ENCODE assay signal across 24 cellular contexts in the genomic region with DNA sequence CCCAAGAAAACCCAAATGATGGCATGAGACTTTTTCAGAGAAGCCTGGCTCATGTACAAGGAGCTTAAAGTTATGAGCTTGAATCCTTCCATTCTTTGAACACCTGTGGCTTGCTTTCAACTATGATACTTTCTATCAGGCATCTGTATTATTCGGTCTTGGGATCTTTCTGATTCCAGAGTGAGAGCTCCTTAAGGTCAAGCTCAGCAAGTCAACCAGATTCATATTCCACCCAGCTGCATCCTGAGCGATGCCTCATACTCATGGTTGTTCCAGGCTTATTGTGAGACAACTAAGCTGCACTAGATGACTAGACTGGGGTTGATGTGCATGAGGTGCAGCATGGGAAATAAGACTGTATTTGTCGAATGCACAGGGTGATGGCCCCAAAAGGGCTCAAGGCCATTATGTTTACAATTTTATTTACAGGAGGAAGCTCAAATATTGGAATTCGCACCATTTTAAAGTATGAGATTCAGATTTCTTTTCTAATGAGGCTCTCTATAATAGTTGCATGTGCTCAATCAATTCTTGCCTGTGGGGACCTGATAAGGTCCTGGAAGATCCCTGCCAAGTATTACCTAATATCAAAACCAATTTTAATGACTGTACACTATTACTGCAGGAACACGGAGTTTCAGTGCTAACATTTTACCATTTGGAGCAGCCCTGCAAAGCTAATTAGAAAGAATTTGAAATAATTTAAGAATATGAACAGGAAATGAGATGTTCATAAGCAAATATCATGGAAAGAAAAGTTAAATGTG.
A peak's percentile ranks its signal among the peaks of the same experiment; 100 is the strongest.
DNase-seq lines count a peak whose midpoint lies in the region; ATAC-seq, FAIRE-seq and TF ChIP-seq lines count a peak whose summit lies in the region.
"Had no signal": no experiment of that assay in that cellular context is flagged by ENCODE, and none has a peak within 500 bp of the region (broad histone marks: within the 10 kb centered on the region; RNA-seq: fewer than 3 reads in every experiment).

No MANE protein-coding gene starts in this region.

- no peak overlapping the region for H2BK12ac ChIP-seq in trophoblast cell (ENCODE audit: low read length)

- H2AK5ac ChIP-seq in trophoblast cell (ENCODE audit: low read length), result no peak overlapping the region

- no peak overlapping the region for H4K91ac ChIP-seq in trophoblast cell (ENCODE audit: low read depth, low read length)

- H3K4me2 ChIP-seq in trophoblast cell (ENCODE audit: low read length), result no peak overlapping the region
- H3K4me2 ChIP-seq: A549; BLaER1 treated with 17β-estradiol and CSF1 and Interleukin-3, amounts not matched to agents 10 nM and 100 nM had no signal

- no peak overlapping the region for H3K27ac Mint-ChIP-seq in HFFc6
- H3K27ac Mint-ChIP-seq: CD14-positive monocyte; CD4-positive, alpha-beta T cell; CD8-positive, alpha-beta memory T cell had no signal

- H3K4me1 ChIP-seq in trophoblast cell (ENCODE audit: control insufficient read depth in 1 of 2, insufficient read depth in 2 of 2, low read length in 2 of 2), result no peaks in the 10 kb centered on the region
- H3K4me1 ChIP-seq: A549, BE2C, HAP-1 had no signal

- H3K14ac ChIP-seq in trophoblast cell (ENCODE audit: low read length), result no peak overlapping the region

- WGBS in trophoblast cell (ENCODE audit: extremely low coverage, insufficient coverage, insufficient read length), result no CpG with 5 or more reads among the region's 5 CpGs

- H3K27me3 ChIP-seq in trophoblast cell (ENCODE audit: insufficient read depth, low read length), result no peaks in the 10 kb centered on the region
- H3K27me3 ChIP-seq: BE2C; BLaER1 treated with 17β-estradiol and CSF1 and Interleukin-3, amounts not matched to agents 10 nM and 100 nM had no signal

- H3K4ac ChIP-seq in trophoblast cell (ENCODE audit: low read depth, low read length), result no peak overlapping the region

- no peaks in the 10 kb centered on the region for H3K79me2 ChIP-seq in trophoblast cell (ENCODE audit: control insufficient read depth, insufficient read depth, low read length, poor library complexity)

- no peak for TF ChIP-seq POLR2A in GM12892 (IDR thresholded peaks at IDR 0.05; ENCODE audit: low read depth, low read length)

- H3K23ac ChIP-seq in trophoblast cell (ENCODE audit: low read length), result no peak overlapping the region

- H3K18ac ChIP-seq in trophoblast cell (ENCODE audit: low read length), result no peak overlapping the region

- peaks cover 0 to 8% of the 10 kb centered on the region in 2 experiments for H3K36me3 ChIP-seq in trophoblast cell (ENCODE audit: control insufficient read depth in 1 of 2, insufficient read depth in 2 of 2, low read length in 2 of 2)
- H3K36me3 ChIP-seq: BE2C; BLaER1 treated with 17β-estradiol and CSF1 and Interleukin-3, amounts not matched to agents 10 nM and 100 nM; HAP-1 had no signal

- peaks cover 2% of the 10 kb centered on the region; the same call in 1 of the 2 replicates for H3K27me3 Mint-ChIP-seq in HFFc6 (ENCODE audit: insufficient read depth)
- H3K27me3 Mint-ChIP-seq: CD4-positive, alpha-beta T cell; CD8-positive, alpha-beta memory T cell had no signal

- H2BK5ac ChIP-seq in trophoblast cell (ENCODE audit: low read depth, low read length, poor library complexity), result no peak overlapping the region

- H3K9me3 ChIP-seq in trophoblast cell (ENCODE audit: insufficient read depth, low read depth, low read length), result no peaks in the 10 kb centered on the region
- H3K9me3 ChIP-seq: A549, BE2C, HAP-1 had no signal

- H3K9ac ChIP-seq in trophoblast cell (ENCODE audit: low read length), result no peak overlapping the region
- H3K9ac ChIP-seq: BLaER1 treated with 17β-estradiol and CSF1 and Interleukin-3, amounts not matched to agents 10 nM and 100 nM had no signal

- no peak overlapping the region for H3K4me3 Mint-ChIP-seq in HFFc6
- H3K4me3 Mint-ChIP-seq: CD14-positive monocyte; CD4-positive, alpha-beta T cell; CD8-positive, alpha-beta memory T cell had no signal

- H3K4me1 Mint-ChIP-seq in HFFc6 (ENCODE audit: low read depth), result peaks cover 10% of the 10 kb centered on the region
- H3K4me1 Mint-ChIP-seq: CD14-positive monocyte; CD8-positive, alpha-beta memory T cell had no signal

- no peaks in the 10 kb centered on the region for H3K79me1 ChIP-seq in trophoblast cell (ENCODE audit: low read length)

- DNase-seq in GM12892 (ENCODE audit: insufficient read length) (no peak), iris pigment epithelial cell (ENCODE audit: low read depth) (peak; percentile 3), trophoblast cell (peak; percentile 51 to 66), HFFc6 (no peak), NCI-H1092 (lab: John Stamatoyannopoulos, UW) (no peak)
- DNase-seq in stimulated activated CD4-positive, alpha-beta T cell treated with anti-CD3 and anti-CD28 coated beads, Interleukin-2, amount 100 ng/mL, for 48 hours, result no peak
- DNase-seq: 8988T; ACHN; AML-193; BE2C; CD4-positive, alpha-beta T cell; CD8-positive, alpha-beta memory T cell; DMS 273 treated with DMSO at 0.1 percent for 48 hours; DMS79; GF-D8; GOT3 had no signal

- no peaks in the 10 kb centered on the region for H3K9me3 Mint-ChIP-seq in HFFc6
- H3K9me3 Mint-ChIP-seq: CD4-positive, alpha-beta T cell had no signal

- no peak for ATAC-seq in HG03442 (IDR thresholded peaks at IDR 0.05; ENCODE audit: unreplicated experiment)
- ATAC-seq: A549 had no signal

- no peak overlapping the region for H4K8ac ChIP-seq in trophoblast cell (ENCODE audit: low read depth, low read length)

- TF ChIP-seq CTCF in HFFc6 (IDR thresholded peaks at IDR 0.05), result no peak

- no peak overlapping the region for H2AFZ ChIP-seq in trophoblast cell (ENCODE audit: insufficient read depth, low read length, poor library complexity)

- no peak overlapping the region for H3K4me3 ChIP-seq in trophoblast cell (ENCODE audit: low read depth, low read length)
- H3K4me3 ChIP-seq: A549; BLaER1 treated with 17β-estradiol and CSF1 and Interleukin-3, amounts not matched to agents 10 nM and 100 nM; HAP-1 had no signal

- no peak overlapping the region for H4K12ac ChIP-seq in trophoblast cell (ENCODE audit: low read depth, low read length)

- no peak overlapping the region for H3K27ac ChIP-seq in trophoblast cell (ENCODE audit: low read depth, low read length)
- H3K27ac ChIP-seq: A549; BLaER1 treated with 17β-estradiol and CSF1 and Interleukin-3, amounts not matched to agents 10 nM and 100 nM had no signal

- FAIRE-seq in GM12892 (lab: Jason Lieb, UNC), result peak; percentile 81
- FAIRE-seq: A549, D721Med, GM12891, H54 had no signal

- no peak overlapping the region for H2BK120ac ChIP-seq in trophoblast cell (ENCODE audit: insufficient read depth, low read length, poor library complexity)

- H3K36me3 Mint-ChIP-seq in HFFc6 (ENCODE audit: low read depth), result peaks cover 8% of the 10 kb centered on the region; the same call in 1 of the 2 replicates
- H3K36me3 Mint-ChIP-seq: CD14-positive monocyte; CD8-positive, alpha-beta memory T cell had no signal

Comparison
In these comparisons a context has a peak if more than half of its experiments do, and no peak if none do; other contexts are left out.
1. DNase-seq: peak in iris pigment epithelial cell (single experiment) and trophoblast cell (2 of 2); none in GM12892 (single experiment), HFFc6 (single experiment), stimulated activated CD4-positive, alpha-beta T cell treated with anti-CD3 and anti-CD28 coated beads, Interleukin-2, amount 100 ng/mL, for 48 hours (0 of 2) and NCI-H1092 (single experiment).